Comparison of ENCODE assay signal across 22 cellular contexts in the genomic region with DNA sequence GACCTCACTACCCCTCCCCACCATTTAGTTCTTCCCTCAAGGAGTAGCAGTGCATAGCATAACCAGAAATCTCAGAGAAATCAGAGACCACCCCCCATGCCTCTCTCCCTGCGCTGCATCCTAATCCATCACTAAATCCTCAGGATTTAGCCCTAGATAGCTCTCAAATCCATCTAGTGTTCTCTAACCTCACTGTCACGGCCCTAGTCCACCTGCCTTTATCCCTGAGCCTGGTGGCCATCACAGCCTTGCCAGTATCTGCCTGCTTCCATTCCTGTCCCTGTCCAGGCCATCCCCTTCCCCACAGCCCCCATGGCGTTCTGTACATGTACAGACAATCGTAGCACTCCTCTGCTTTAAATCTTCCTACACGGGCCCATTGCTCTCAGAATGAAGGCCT. TPM values are rescaled to one million over a fixed set of nuclear protein-coding genes. Genes with fewer than 3 reads are reported as not detected.
DNase-seq lines count a peak whose midpoint lies in the region; ATAC-seq, FAIRE-seq and TF ChIP-seq lines count a peak whose summit lies in the region.
"Had no signal": no experiment of that assay in that cellular context is flagged by ENCODE, and none has a peak within 500 bp of the region (broad histone marks: within the 10 kb centered on the region; RNA-seq: fewer than 3 reads in every experiment).

No MANE protein-coding gene starts in this region.

- DNase-seq in NCI-H82 (lab: John Stamatoyannopoulos, UW) (peak; percentile 66), bronchial epithelial cell (ENCODE audit: low read depth) (no peak), esophagus muscularis mucosa (ENCODE audit: extremely low spot score) (peak; percentile 77)
- DNase-seq: Caco-2; CD4-positive, CD25-positive, alpha-beta regulatory T cell; CD8-positive, alpha-beta T cell; DMS153; DND-41; GOT3; H7; HCEC 1CT had no signal

- H3K9me3 ChIP-seq in esophagus muscularis mucosa: peaks cover 0 to 2% (median 0%) of the 10 kb centered on the region in 4 donors
- H3K9me3 ChIP-seq: BLaER1, Caco-2 had no signal

- TF ChIP-seq POLR2A in esophagus muscularis mucosa (IDR thresholded peaks at IDR 0.05; ENCODE audit: low read depth): no peak

- intact Hi-C loops in esophagus muscularis mucosa (cut with DNase I): no loop called here

- H3K4me1 ChIP-seq in esophagus muscularis mucosa: no peaks in the 10 kb centered on the region

- H3K4me3 ChIP-seq in bronchial epithelial cell (ENCODE audit: low read depth, low read length): no peak overlapping the region
- no peak overlapping the region for H3K4me3 ChIP-seq in esophagus muscularis mucosa
- H3K4me3 ChIP-seq: BLaER1 had no signal

- H3K36me3 ChIP-seq in bronchial epithelial cell (ENCODE audit: control insufficient read depth, insufficient read depth, low read length) (no peaks in the 10 kb centered on the region), esophagus muscularis mucosa (no peaks in the 10 kb centered on the region)
- H3K36me3 ChIP-seq: BLaER1 had no signal

- TF ChIP-seq CTCF in bronchial epithelial cell (IDR thresholded peaks at IDR 0.05; ENCODE audit: insufficient read depth, low read length, severe bottlenecking) (no peak), esophagus muscularis mucosa (IDR thresholded peaks at IDR 0.05) (no peak)

- H3K27ac ChIP-seq in esophagus muscularis mucosa (replicated peaks in 1 of 4): no peak overlapping the region
- H3K27ac ChIP-seq: 22Rv1, BLaER1, C4-2B had no signal

- no peak for TF ChIP-seq EP300 in esophagus muscularis mucosa (IDR thresholded peaks at IDR 0.05)

- WGBS in esophagus muscularis mucosa: 88% methylated on average over 5 of the region's 5 CpGs

- no peak for ATAC-seq in HG02571 (IDR thresholded peaks at IDR 0.05; ENCODE audit: unreplicated experiment)
- no peak for ATAC-seq in GM21723 (IDR thresholded peaks at IDR 0.05; ENCODE audit: unreplicated experiment)
- no peak for ATAC-seq in GM19452 (IDR thresholded peaks at IDR 0.05; ENCODE audit: unreplicated experiment)
- ATAC-seq: CD8-positive, alpha-beta T cell had no signal

- FAIRE-seq in bronchial epithelial cell (lab: Jason Lieb, UNC): peak; percentile 28
- FAIRE-seq: A204.1, G401.6, GM12892, GM19239 had no signal

- H3K27me3 ChIP-seq in bronchial epithelial cell (ENCODE audit: control insufficient read depth, insufficient read depth, low read length) (no peaks in the 10 kb centered on the region), esophagus muscularis mucosa (peaks cover 0 to 17% (median 0%) of the 10 kb centered on the region in 4 donors)
- H3K27me3 ChIP-seq: BLaER1 had no signal

RNA-seq across cellular contexts. Expression of a gene that starts 19.1 kb away (rescaled TPM):
- total RNA-seq in bronchial epithelial cell (not detected in 2 replicates), esophagus muscularis mucosa (1 to 10 TPM in 1 of 4 donors, under 1 TPM in 2, not detected in 1; 0.32 to 1.4 (median 0.83) TPM)
- total RNA-seq: B cell; Caco-2; CD4-positive, CD25-positive, alpha-beta regulatory T cell; CD8-positive, alpha-beta T cell had no signal
